1 cellular context compared by ENCODE assay signal in the genomic region with DNA sequence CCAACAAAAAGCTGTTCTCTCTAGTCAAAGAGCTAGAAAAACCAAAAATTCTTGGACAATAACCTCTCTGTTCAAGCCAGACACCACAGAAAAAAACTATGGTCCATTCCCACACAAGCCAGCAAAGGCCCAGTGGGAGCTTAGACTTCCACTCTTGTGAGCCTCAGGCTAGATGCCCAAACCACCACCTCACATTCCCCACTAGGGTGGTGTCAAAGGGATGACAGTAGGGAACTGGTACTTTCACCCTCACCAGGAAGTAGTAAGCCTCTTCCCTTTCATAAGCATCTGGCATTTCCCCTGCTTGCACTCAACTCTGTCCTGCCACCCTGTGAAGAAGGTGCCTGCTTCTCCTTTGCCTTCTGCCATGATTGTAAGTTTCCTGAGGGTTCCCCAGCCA.
TF ChIP-seq lines count a peak whose summit lies in the region.

No MANE protein-coding gene starts in this region.

TF ChIP-seq in K562, 482 proteins besides CTCF, POLR2A, EP300 and RAD21 (continued from another document):
- TF ChIP-seq TAF1 (IDR thresholded peaks at IDR 0.05; ENCODE audit: control insufficient read depth, extremely low read depth, insufficient read depth, low read length, severe bottlenecking) (no peak), JUN (IDR thresholded peaks at IDR 0.05; ENCODE audit: borderline replicate concordance, low read depth, low read length) (no peak), JUN (CRISPR knock-in tag; IDR thresholded peaks at IDR 0.05; ENCODE audit: borderline replicate concordance) (no peak), ZNF764 (CRISPR knock-in tag; IDR thresholded peaks at IDR 0.05; ENCODE audit: low read depth) (no peak), ZNF76 (CRISPR knock-in tag; IDR thresholded peaks at IDR 0.05; ENCODE audit: borderline replicate concordance) (no peak)
